In the genomic region with DNA sequence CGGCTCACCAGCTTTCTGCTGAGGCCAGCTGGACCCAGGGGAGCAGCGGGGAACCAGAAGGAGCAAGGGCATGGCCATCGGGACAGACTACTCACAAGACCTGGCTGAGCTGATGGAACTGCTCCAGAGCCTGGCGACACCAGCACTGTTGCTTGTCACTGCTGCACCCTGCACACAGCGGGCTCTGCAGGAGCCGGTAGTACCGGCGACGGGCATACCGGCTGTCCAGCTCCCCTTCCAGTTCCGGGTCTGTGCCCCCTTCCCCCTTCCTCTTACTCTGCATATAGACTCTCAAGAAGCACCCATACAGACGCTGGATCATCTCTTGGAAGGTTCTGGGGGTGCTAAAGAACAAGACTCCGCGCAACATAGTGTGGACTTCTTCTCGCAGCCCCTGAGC, we compare ENCODE assay signal across 9 cellular contexts. TPM values are rescaled to one million over a fixed set of nuclear protein-coding genes. Genes with fewer than 3 reads are reported as not detected.
DNase-seq lines count a peak whose midpoint lies in the region; ATAC-seq and TF ChIP-seq lines count a peak whose summit lies in the region.
"Had no signal": no experiment of that assay in that cellular context is flagged by ENCODE, and none has a peak within 500 bp of the region (broad histone marks: within the 10 kb centered on the region; RNA-seq: fewer than 3 reads in every experiment).

No MANE protein-coding gene starts in this region.

- in situ Hi-C loops in Panc1 (cut with HindIII; ENCODE audit: low pct_unique_long_range_greater_than_20kb, low sequenced_read_pairs): no loop called here

- H3K9ac ChIP-seq in parathyroid adenoma: no peak overlapping the region

- CTCF ChIA-PET in Caco-2 (lab: Charles Lee) (interaction anchor here (1.0 kb wide), 1 partner anchor 40 kb away, joined by 3 read pairs; a partner anchor contains a TSS), Panc1 (lab: Charles Lee) (no interaction called here)

- whole genome bisulfite sequencing in esophagus, 2 donors: 79 to 85% methylated on average over 15 of the region's 15 CpGs

- BruUV-seq in Caco-2 (replicated peaks; lab: Mats Ljungman, UMichigan) (no TSS peak), Panc1 (replicated peaks; lab: Mats Ljungman, UMichigan) (no TSS peak)

- POLR2A ChIA-PET in Caco-2 (lab: Charles Lee): interaction anchor here (0.5 to 0.7 kb wide), 2 partner anchors 141 kb away, joined by 3 to 4 read pairs; no protein-coding TSS in a partner anchor
- POLR2A ChIA-PET in Panc1 (lab: Charles Lee): no interaction called here

- H3K36me3 Mint-ChIP-seq in Caco-2 (ENCODE audit: insufficient read depth, unreplicated experiment): peaks cover 53% of the 10 kb centered on the region

- H3K4me2 ChIP-seq in parathyroid adenoma (ENCODE audit: low read length): peak overlapping the region; percentile 99

- no peak overlapping the region for H2AFZ ChIP-seq in parathyroid adenoma

- no peak for DNase-seq in Caco-2
- DNase-seq in Panc1 (ENCODE audit: low read depth, low spot score): no peak
- no peak for DNase-seq in hepatic stellate cell (ENCODE audit: low spot score)
- DNase-seq in GM19238 (ENCODE audit: insufficient read length, low spot score): no peak

- intact Hi-C loops in Caco-2 (cut with micrococcal nuclease; ENCODE audit: unreplicated experiment): no loop called here
- intact Hi-C loops in Panc1 (cut with micrococcal nuclease; ENCODE audit: unreplicated experiment): no loop called here

- H3K4me1 Mint-ChIP-seq in Caco-2 (ENCODE audit: low read depth, unreplicated experiment): peaks cover 20% of the 10 kb centered on the region

- H3K9me3 ChIP-seq in Caco-2 (no peaks in the 10 kb centered on the region), Panc1 (ENCODE audit: control insufficient read depth, insufficient read depth, low read depth, low read length) (no peaks in the 10 kb centered on the region), esophagus (ENCODE audit: control insufficient read depth in 2 of 2, insufficient read depth in 1 of 2, low read depth in 1 of 2, low read length in 1 of 2) (no peaks in the 10 kb centered on the region), parathyroid adenoma (ENCODE audit: control insufficient read depth, low read length) (no peaks in the 10 kb centered on the region)

- H3K36me3 ChIP-seq in Caco-2 (ENCODE audit: control insufficient read depth, insufficient read depth, low read length) (peaks cover 5% of the 10 kb centered on the region), Panc1 (ENCODE audit: control insufficient read depth, insufficient read depth, low read length) (no peaks in the 10 kb centered on the region; the same call in 1 of the 2 replicates), esophagus (ENCODE audit: control insufficient read depth in 2 of 2, insufficient read depth in 2 of 2, low read length in 1 of 2) (peaks cover 15 to 68% of the 10 kb centered on the region in 2 donors), parathyroid adenoma (ENCODE audit: control insufficient read depth, insufficient read depth, low read length) (no peaks in the 10 kb centered on the region)

- peaks cover 4% of the 10 kb centered on the region for H3K79me2 ChIP-seq in parathyroid adenoma

- H3K4me3 ChIP-seq in Caco-2 (ENCODE audit: low read depth, low read length) (peak overlapping the region; percentile 96), Panc1 (ENCODE audit: low read depth in 2 of 2, low read length in 2 of 2) (peak overlapping the region; percentile 88 to 89), esophagus (ENCODE audit: low read depth in 1 of 2, low read length in 2 of 2) (peak overlapping the region; percentile 90 to 95), parathyroid adenoma (ENCODE audit: low read depth, low read length) (peak overlapping the region; percentile 97)

- H3K27ac ChIP-seq in Panc1 (ENCODE audit: low read length): peak overlapping the region; percentile 74
- H3K27ac ChIP-seq in esophagus (ENCODE audit: low read depth in 2 of 2, low read length in 1 of 2): no peak overlapping the region
- H3K27ac ChIP-seq in parathyroid adenoma: no peak overlapping the region

- peak overlapping the region; percentile 93 for H3K27ac Mint-ChIP-seq in Caco-2 (ENCODE audit: unreplicated experiment)

- no peak for TF ChIP-seq CTCF in Caco-2 (IDR thresholded peaks at IDR 0.05; ENCODE audit: insufficient read depth in 1 of 2, low read depth in 1 of 2, low read length in 1 of 2, severe bottlenecking in 1 of 2, unreplicated experiment in 1 of 2)
- TF ChIP-seq CTCF in Panc1 (IDR thresholded peaks at IDR 0.05): no peak
- TF ChIP-seq CTCF in parathyroid adenoma (IDR thresholded peaks at IDR 0.05): no peak

- no peaks in the 10 kb centered on the region for H3K27me3 Mint-ChIP-seq in Caco-2 (ENCODE audit: insufficient read depth, unreplicated experiment)

- no peaks in the 10 kb centered on the region for H3K27me3 ChIP-seq in Caco-2 (replicated peaks; ENCODE audit: control insufficient read depth, insufficient read depth, low read length)
- no peaks in the 10 kb centered on the region for H3K27me3 ChIP-seq in Panc1 (ENCODE audit: control insufficient read depth, insufficient read depth, low read length)
- no peaks in the 10 kb centered on the region for H3K27me3 ChIP-seq in esophagus (ENCODE audit: control insufficient read depth in 1 of 2, insufficient read depth in 2 of 2, low read length in 2 of 2)
- H3K27me3 ChIP-seq in parathyroid adenoma (ENCODE audit: control insufficient read depth, insufficient read depth, low read length): no peaks in the 10 kb centered on the region

- peaks cover 16% of the 10 kb centered on the region for H3K4me1 ChIP-seq in Caco-2
- peaks cover 18% of the 10 kb centered on the region for H3K4me1 ChIP-seq in Panc1 (ENCODE audit: control insufficient read depth, insufficient read depth, low read length)
- H3K4me1 ChIP-seq in esophagus (ENCODE audit: control insufficient read depth in 2 of 2, insufficient read depth in 2 of 2, low read length in 1 of 2): peaks cover 20 to 38% of the 10 kb centered on the region in 2 donors
- peaks cover 8% of the 10 kb centered on the region for H3K4me1 ChIP-seq in parathyroid adenoma

- H3K4me3 Mint-ChIP-seq in Caco-2 (ENCODE audit: unreplicated experiment): peak overlapping the region; percentile 98

- ATAC-seq in Panc1: no peak
- no peak for ATAC-seq in GM18498 (IDR thresholded peaks at IDR 0.05; ENCODE audit: unreplicated experiment)
- no peak for ATAC-seq in GM21825 (IDR thresholded peaks at IDR 0.05; ENCODE audit: unreplicated experiment)

- no peaks in the 10 kb centered on the region for H3K9me3 Mint-ChIP-seq in Caco-2 (ENCODE audit: unreplicated experiment)

RNA-seq across cellular contexts. Expression of a gene that starts 1.0 kb away (rescaled TPM):
- total RNA-seq in Caco-2 (2022): 66.8 and 67.5 TPM in 2 replicates
- 46.0 TPM for total RNA-seq in Panc1 (2021; ENCODE audit: unreplicated experiment)
- 48.2 TPM for polyA plus RNA-seq in Panc1 (2012; ENCODE audit: insufficient read length)
- 10 to 100 TPM; 27.7 to 47.3 TPM for polyA plus RNA-seq in esophagus

RNA-seq across cellular contexts. Expression of a gene that starts 1.1 kb away (rescaled TPM):
- total RNA-seq in Caco-2 (2022): 62.3 and 62.7 TPM in 2 replicates
- total RNA-seq in Panc1 (2021; ENCODE audit: unreplicated experiment): 86.9 TPM
- polyA plus RNA-seq in Panc1 (2012; ENCODE audit: insufficient read length): 159 TPM
- 100 to 1,000 TPM; 104 TPM for polyA plus RNA-seq in esophagus

RNA-seq across cellular contexts. Expression of a gene that starts 13.2 kb away (rescaled TPM):
- 34.2 and 37.7 TPM in 2 replicates for total RNA-seq in Caco-2 (2022)
- 21.7 TPM for total RNA-seq in Panc1 (2021; ENCODE audit: unreplicated experiment)
- polyA plus RNA-seq in Panc1 (2012; ENCODE audit: insufficient read length): 16.1 TPM
- polyA plus RNA-seq in esophagus: 10 to 100 TPM; 12.8 to 19.9 TPM

RNA-seq across cellular contexts. Expression of a gene that starts 15.5 kb away (rescaled TPM):
- 0.70 TPM in 1 of 2 replicates, not detected in the other for total RNA-seq in Caco-2 (2022)
- not detected for total RNA-seq in Panc1 (2021; ENCODE audit: unreplicated experiment)
- not detected for polyA plus RNA-seq in Panc1 (2012; ENCODE audit: insufficient read length)
- not detected for polyA plus RNA-seq in esophagus
- total RNA-seq: subcutaneous adipose tissue had no signal

RNA-seq across cellular contexts. Expression of a gene that starts 17.5 kb away (rescaled TPM):
- total RNA-seq in Caco-2 (2022) (2.9 and 3.0 TPM in 2 replicates), Panc1 (2021; ENCODE audit: unreplicated experiment) (0.69 TPM)
- 2.5 TPM for polyA plus RNA-seq in Panc1 (2012; ENCODE audit: insufficient read length)
- polyA plus RNA-seq in esophagus: under 1 TPM; 0.24 to 0.81 TPM
- total RNA-seq: subcutaneous adipose tissue had no signal
